1 cellular context compared by ENCODE assay signal in genomic region chr11:130124096-130124495, GRCh38.
TF ChIP-seq lines count a peak whose summit lies in the region.

No MANE protein-coding gene starts in this region.

TF ChIP-seq in HepG2, 621 proteins besides CTCF, POLR2A, EP300 and RAD21 (continued from another document and continues in another):
- TF ChIP-seq NFYC (CRISPR knock-in tag; IDR thresholded peaks at IDR 0.05) (no peak; the same call in 1 of the 2 replicates), ZNF34 (CRISPR knock-in tag; IDR thresholded peaks at IDR 0.05; ENCODE audit: borderline replicate concordance) (no peak), MYC (CRISPR knock-in tag; IDR thresholded peaks at IDR 0.05; ENCODE audit: borderline replicate concordance) (no peak; the same call in 1 of the 2 replicates), FOXK1 (CRISPR knock-in tag; IDR thresholded peaks at IDR 0.05; ENCODE audit: borderline replicate concordance, low read depth) (peak; percentile 96; the same call in 1 of the 2 replicates), TAF1 (CRISPR knock-in tag; IDR thresholded peaks at IDR 0.05) (no peak), RBM22 (optimal IDR thresholded peaks at IDR 0.05; ENCODE audit: low read length) (peak; percentile 62), KMT2A (CRISPR knock-in tag; IDR thresholded peaks at IDR 0.05) (peak; percentile 69; the same call in 1 of the 2 replicates), PHB2 (IDR thresholded peaks at IDR 0.05; ENCODE audit: partially characterized antibody) (no peak), ZUFSP (CRISPR knock-in tag; IDR thresholded peaks at IDR 0.05; ENCODE audit: borderline replicate concordance) (no peak), KAT2B (IDR thresholded peaks at IDR 0.05; ENCODE audit: borderline replicate concordance, low read depth, low read length) (no peak), ZNF558 (CRISPR knock-in tag; IDR thresholded peaks at IDR 0.05; ENCODE audit: borderline replicate concordance) (no peak), ELK4 (CRISPR knock-in tag; IDR thresholded peaks at IDR 0.05; ENCODE audit: borderline replicate concordance) (no peak), AHR (CRISPR knock-in tag; IDR thresholded peaks at IDR 0.05) (no peak), KLF12 (CRISPR knock-in tag; IDR thresholded peaks at IDR 0.05; ENCODE audit: borderline replicate concordance) (no peak), ZNF343 (CRISPR knock-in tag; IDR thresholded peaks at IDR 0.05) (no peak), ZNF746 (CRISPR knock-in tag; IDR thresholded peaks at IDR 0.05) (no peak; the same call in 1 of the 2 replicates), ZNF232 (CRISPR knock-in tag; IDR thresholded peaks at IDR 0.05; ENCODE audit: borderline replicate concordance) (no peak), HOXA3 (CRISPR knock-in tag; IDR thresholded peaks at IDR 0.05) (peak; percentile 72; the same call in 1 of the 2 replicates), RNF2 (conservative IDR thresholded peaks at IDR 0.05; ENCODE audit: low read depth) (no peak), ZFP37 (CRISPR knock-in tag; IDR thresholded peaks at IDR 0.05; ENCODE audit: borderline replicate concordance) (no peak), IKZF1 (IDR thresholded peaks at IDR 0.05) (no peak), KAT7 (CRISPR knock-in tag; IDR thresholded peaks at IDR 0.05; ENCODE audit: borderline replicate concordance) (no peak), GLI4 (CRISPR knock-in tag; IDR thresholded peaks at IDR 0.05; ENCODE audit: borderline replicate concordance) (no peak), SRY (CRISPR knock-in tag; IDR thresholded peaks at IDR 0.05) (no peak), NFE2L1 (CRISPR knock-in tag; IDR thresholded peaks at IDR 0.05; ENCODE audit: borderline replicate concordance) (no peak), ZNF318 (CRISPR knock-in tag; IDR thresholded peaks at IDR 0.05) (no peak), ZBTB42 (CRISPR knock-in tag; IDR thresholded peaks at IDR 0.05) (no peak), ZNF263 (CRISPR knock-in tag; IDR thresholded peaks at IDR 0.05) (no peak), IRX3 (CRISPR knock-in tag; IDR thresholded peaks at IDR 0.05; ENCODE audit: borderline replicate concordance, low read depth) (no peak), CHCHD3 (CRISPR knock-in tag; IDR thresholded peaks at IDR 0.05) (no peak), CENPBD1 (CRISPR knock-in tag; IDR thresholded peaks at IDR 0.05; ENCODE audit: borderline replicate concordance, low read depth) (no peak), NR3C1 (CRISPR knock-in tag; IDR thresholded peaks at IDR 0.05) (no peak), NCOR1 (IDR thresholded peaks at IDR 0.05; ENCODE audit: borderline replicate concordance, low read length) (peak; percentile 75; the same call in 1 of the 2 replicates), RBAK (CRISPR knock-in tag; IDR thresholded peaks at IDR 0.05) (no peak), ZNF891 (CRISPR knock-in tag; IDR thresholded peaks at IDR 0.05) (no peak), ZNF333 (CRISPR knock-in tag; IDR thresholded peaks at IDR 0.05; ENCODE audit: borderline replicate concordance) (no peak), HMGA1 (CRISPR knock-in tag; conservative IDR thresholded peaks at IDR 0.05) (no peak), ZNF784 (CRISPR knock-in tag; IDR thresholded peaks at IDR 0.05; ENCODE audit: borderline replicate concordance) (no peak), SKI (IDR thresholded peaks at IDR 0.05; ENCODE audit: partially characterized antibody) (peak; percentile 95), ZNF512B (CRISPR knock-in tag; IDR thresholded peaks at IDR 0.05; ENCODE audit: borderline replicate concordance) (no peak), EHMT2 (IDR thresholded peaks at IDR 0.05; ENCODE audit: borderline replicate concordance, low read depth, low read length) (peak; percentile 26; the same call in 1 of the 2 replicates), KAT8 (CRISPR knock-in tag; IDR thresholded peaks at IDR 0.05) (peak; percentile 87; the same call in 1 of the 2 replicates), ZNF281 (CRISPR knock-in tag; IDR thresholded peaks at IDR 0.05; ENCODE audit: borderline replicate concordance) (no peak), ISX (CRISPR knock-in tag; conservative IDR thresholded peaks at IDR 0.05) (no peak), HOXD1 (CRISPR knock-in tag; IDR thresholded peaks at IDR 0.05) (no peak), ARID3A (IDR thresholded peaks at IDR 0.05; ENCODE audit: low read depth, low read length) (peak; percentile 80), ZNF10 (CRISPR knock-in tag; IDR thresholded peaks at IDR 0.05; ENCODE audit: borderline replicate concordance, low read depth) (no peak), ZNF607 (CRISPR knock-in tag; IDR thresholded peaks at IDR 0.05; ENCODE audit: borderline replicate concordance) (no peak)
